11 cellular contexts compared by ENCODE assay signal in genomic region chr7:25854059-25854458, GRCh38.
DNase-seq lines count a peak whose midpoint lies in the region; ATAC-seq and TF ChIP-seq lines count a peak whose summit lies in the region.
"Had no signal": no experiment of that assay in that cellular context is flagged by ENCODE, and none has a peak within 500 bp of the region (broad histone marks: within the 10 kb centered on the region; RNA-seq: fewer than 3 reads in every experiment).

No MANE protein-coding gene starts in this region.

- peak in 1 of 3 donors; percentile 13 for DNase-seq in CD4-positive, CD25-positive, alpha-beta regulatory T cell
- peak; percentile 48 for DNase-seq in neural progenitor cell (ENCODE audit: low spot score)
- DNase-seq in occipital lobe (lab: John Stamatoyannopoulos, UW), result no peak
- no peak for DNase-seq in NCI-H1436 (lab: John Stamatoyannopoulos, UW)
- no peak for DNase-seq in activated T-cell treated with anti-CD3 and anti-CD28 coated beads, Interleukin-2, amount 50 U/mL, for 1 hour
- DNase-seq: activated T-cell treated with anti-CD3 and anti-CD28 coated beads for 4 hours, left ventricle myocardium superior had no signal

- peak overlapping the region in 2 of 3 donors; percentile 15 to 21 for H3K27ac Mint-ChIP-seq in CD4-positive, CD25-positive, alpha-beta regulatory T cell
- no peak overlapping the region for H3K27ac Mint-ChIP-seq in neural progenitor cell

- TF ChIP-seq CTCF in Loucy (conservative IDR thresholded peaks at IDR 0.05; ENCODE audit: low read length) (no peak), neural progenitor cell (IDR thresholded peaks at IDR 0.05) (no peak)

- H3K9ac ChIP-seq in Loucy (ENCODE audit: low read depth, low read length, poor library complexity, severe bottlenecking), result no peak overlapping the region
- H3K9ac ChIP-seq in neural progenitor cell, result no peak overlapping the region

- peaks cover 23% of the 10 kb centered on the region for H3K4me1 ChIP-seq in CD4-positive, CD25-positive, alpha-beta regulatory T cell (ENCODE audit: control insufficient read depth, insufficient read depth, low read length, poor library complexity, severe bottlenecking)
- H3K4me1 ChIP-seq in Loucy (ENCODE audit: insufficient read depth, low read length, poor library complexity, severe bottlenecking) (peaks cover 13% of the 10 kb centered on the region), esophagus (ENCODE audit: control insufficient read depth in 2 of 2, insufficient read depth in 2 of 2, low read length in 1 of 2) (peaks cover 5 to 6% of the 10 kb centered on the region in 2 donors), neural progenitor cell (peaks cover 29% of the 10 kb centered on the region)

- H3K79me2 ChIP-seq in Loucy (ENCODE audit: insufficient read depth, low read length) (peaks cover 10% of the 10 kb centered on the region), neural progenitor cell (ENCODE audit: low read depth) (no peaks in the 10 kb centered on the region)

- H3K27ac ChIP-seq in CD4-positive, CD25-positive, alpha-beta regulatory T cell (ENCODE audit: insufficient read depth, low read length, poor library complexity, severe bottlenecking), result no peak overlapping the region
- H3K27ac ChIP-seq in esophagus (ENCODE audit: low read depth in 2 of 2, low read length in 1 of 2) (peak overlapping the region; percentile 44 to 58), neural progenitor cell (no peak overlapping the region)
- H3K27ac ChIP-seq: vagina had no signal

- peaks cover 21 to 42% of the 10 kb centered on the region in 2 experiments for H3K9me3 ChIP-seq in CD4-positive, CD25-positive, alpha-beta regulatory T cell (ENCODE audit: control insufficient read depth in 2 of 2, low read length in 2 of 2)
- H3K9me3 ChIP-seq in Loucy (ENCODE audit: insufficient read depth, low read depth, low read length), result no peaks in the 10 kb centered on the region
- H3K9me3 ChIP-seq in esophagus (ENCODE audit: control insufficient read depth in 2 of 2, insufficient read depth in 1 of 2, low read depth in 1 of 2, low read length in 1 of 2), result peaks cover 0 to 8% of the 10 kb centered on the region in 2 donors
- H3K9me3 ChIP-seq in neural progenitor cell (ENCODE audit: low read depth), result no peaks in the 10 kb centered on the region
- H3K9me3 ChIP-seq: vagina had no signal

- H3K4me3 ChIP-seq in CD4-positive, CD25-positive, alpha-beta regulatory T cell (ENCODE audit: low read depth, low read length), result no peak overlapping the region
- H3K4me3 ChIP-seq in Loucy (ENCODE audit: low read length, poor library complexity, severe bottlenecking), result peak overlapping the region; percentile 69
- no peak overlapping the region for H3K4me3 ChIP-seq in esophagus (ENCODE audit: low read depth in 1 of 2, low read length in 2 of 2)
- peak overlapping the region; percentile 31 for H3K4me3 ChIP-seq in neural progenitor cell
- H3K4me3 ChIP-seq: vagina had no signal

- H3K27me3 Mint-ChIP-seq in CD4-positive, CD25-positive, alpha-beta regulatory T cell, result peaks cover 29% of the 10 kb centered on the region
- H3K27me3 Mint-ChIP-seq in neural progenitor cell (ENCODE audit: insufficient read depth, low read depth), result peaks cover 27% of the 10 kb centered on the region

- H3K27me3 ChIP-seq in CD4-positive, CD25-positive, alpha-beta regulatory T cell (ENCODE audit: control insufficient read depth, insufficient read depth, low read length), result peaks cover 80% of the 10 kb centered on the region
- H3K27me3 ChIP-seq in Loucy (ENCODE audit: insufficient read depth, low read length, poor library complexity, severe bottlenecking) (no peaks in the 10 kb centered on the region), esophagus (ENCODE audit: control insufficient read depth in 1 of 2, insufficient read depth in 2 of 2, low read length in 2 of 2) (peaks cover 6 to 51% of the 10 kb centered on the region in 2 donors), neural progenitor cell (peaks cover 66% of the 10 kb centered on the region)

- H3K4me1 Mint-ChIP-seq in CD4-positive, CD25-positive, alpha-beta regulatory T cell, result peaks cover 13 to 19% (median 18%) of the 10 kb centered on the region in 4 donors
- H3K4me1 Mint-ChIP-seq in neural progenitor cell, result peaks cover 50% of the 10 kb centered on the region

- H2AFZ ChIP-seq in Loucy (ENCODE audit: low read length), result peak overlapping the region; percentile 19
- H2AFZ ChIP-seq in neural progenitor cell (replicated peaks), result peak overlapping the region; percentile 38

- peaks cover 9% of the 10 kb centered on the region; the same call in 1 of the 2 replicates for H3F3A ChIP-seq in Loucy (ENCODE audit: low read depth)
- peaks cover 29% of the 10 kb centered on the region for H3F3A ChIP-seq in neural progenitor cell (ENCODE audit: low read depth)

- 25 to 26% methylated on average over 14 of the region's 14 CpGs for WGBS in esophagus, 2 donors

- no peaks in the 10 kb centered on the region for H3K36me3 Mint-ChIP-seq in CD4-positive, CD25-positive, alpha-beta regulatory T cell
- no peaks in the 10 kb centered on the region for H3K36me3 Mint-ChIP-seq in neural progenitor cell

- no peak for ATAC-seq in CD4-positive, CD25-positive, alpha-beta regulatory T cell (ENCODE audit: low read depth in 2 of 2)
- ATAC-seq in GM19397 (IDR thresholded peaks at IDR 0.05; ENCODE audit: unreplicated experiment), result no peak
- ATAC-seq: left ventricle myocardium superior had no signal

- H4K20me1 ChIP-seq in Loucy (ENCODE audit: insufficient read depth, low read length, poor library complexity, severe bottlenecking) (peaks cover 6% of the 10 kb centered on the region), neural progenitor cell (ENCODE audit: low read depth) (no peaks in the 10 kb centered on the region)

- H3K4me2 ChIP-seq in Loucy (ENCODE audit: low read depth, low read length, poor library complexity, severe bottlenecking) (peak overlapping the region; percentile 87), neural progenitor cell (peak overlapping the region; percentile 70)

- H3K4me3 Mint-ChIP-seq in CD4-positive, CD25-positive, alpha-beta regulatory T cell, result peak overlapping the region in 3 of 4 donors; percentile 16 to 51 (median 22)
- H3K4me3 Mint-ChIP-seq in neural progenitor cell, result peak overlapping the region; percentile 73

- no peaks in the 10 kb centered on the region for H3K36me3 ChIP-seq in CD4-positive, CD25-positive, alpha-beta regulatory T cell (ENCODE audit: control insufficient read depth, insufficient read depth, low read length)
- no peaks in the 10 kb centered on the region for H3K36me3 ChIP-seq in Loucy (ENCODE audit: insufficient read depth, low read length)
- H3K36me3 ChIP-seq in esophagus (ENCODE audit: control insufficient read depth in 2 of 2, insufficient read depth in 2 of 2, low read length in 1 of 2), result no peaks in the 10 kb centered on the region
- no peaks in the 10 kb centered on the region for H3K36me3 ChIP-seq in neural progenitor cell
- H3K36me3 ChIP-seq: vagina had no signal

- H3K9me3 Mint-ChIP-seq in CD4-positive, CD25-positive, alpha-beta regulatory T cell, result peaks cover 0 to 16% (median 0%) of the 10 kb centered on the region in 7 donors
- H3K9me3 Mint-ChIP-seq in neural progenitor cell, result no peaks in the 10 kb centered on the region

- H3K9me2 ChIP-seq in Loucy (replicated peaks; ENCODE audit: low read depth, low read length), result no peaks in the 10 kb centered on the region

Comparison
In these comparisons a context has a peak if more than half of its experiments do, and no peak if none do; other contexts are left out.
1. H3K27ac ChIP-seq: peak in esophagus (2 of 2); none in CD4-positive, CD25-positive, alpha-beta regulatory T cell (single experiment) and neural progenitor cell (single experiment).
2. H3K4me3 ChIP-seq: peak in Loucy (single experiment) and neural progenitor cell (single experiment); none in CD4-positive, CD25-positive, alpha-beta regulatory T cell (single experiment) and esophagus (0 of 2).